ENCODE assay signal across 8 cellular contexts in genomic region chr11:112024178-112024777, GRCh38. TPM values are rescaled to one million over a fixed set of nuclear protein-coding genes. Genes with fewer than 3 reads are reported as not detected.
DNase-seq lines count a peak whose midpoint lies in the region; ATAC-seq lines count a peak whose summit lies in the region.

No MANE protein-coding gene starts in this region.

- peaks cover 26% of the 10 kb centered on the region for H3K4me1 Mint-ChIP-seq in activated CD8-positive, alpha-beta memory T cell treated with anti-CD3 and anti-CD28 coated beads, Interleukin-2, amount 10 ng/mL, durations not matched to agents 7 days and 5 days
- H3K4me1 Mint-ChIP-seq in effector memory CD8-positive, alpha-beta T cell (ENCODE audit: low read depth in 2 of 2) = peaks cover 17 to 19% of the 10 kb centered on the region in 2 donors
- peaks cover 16 to 35% (median 28%) of the 10 kb centered on the region in 7 donors for H3K4me1 Mint-ChIP-seq in naive thymus-derived CD4-positive, alpha-beta T cell

- POLR2A ChIA-PET in naive thymus-derived CD4-positive, alpha-beta T cell (lab: Charles Lee) = interaction anchor here (0.6 to 2.8 kb wide), 2 partner anchors 10 to 98 kb away, joined by 4 to 9 read pairs; no protein-coding TSS in a partner anchor

- H3K36me3 Mint-ChIP-seq in activated CD8-positive, alpha-beta memory T cell treated with anti-CD3 and anti-CD28 coated beads, Interleukin-2, amount 10 ng/mL, durations not matched to agents 7 days and 5 days = peaks cover 25% of the 10 kb centered on the region
- H3K36me3 Mint-ChIP-seq in effector memory CD8-positive, alpha-beta T cell (ENCODE audit: insufficient read depth) = peaks cover 22% of the 10 kb centered on the region
- H3K36me3 Mint-ChIP-seq in naive thymus-derived CD4-positive, alpha-beta T cell = peaks cover 0 to 12% (median 8%) of the 10 kb centered on the region in 5 donors

- peak overlapping the region; percentile 100 for H3K4me3 Mint-ChIP-seq in activated CD8-positive, alpha-beta memory T cell treated with anti-CD3 and anti-CD28 coated beads, Interleukin-2, amount 10 ng/mL, durations not matched to agents 7 days and 5 days
- peak overlapping the region; percentile 100 for H3K4me3 Mint-ChIP-seq in effector memory CD8-positive, alpha-beta T cell
- H3K4me3 Mint-ChIP-seq in naive thymus-derived CD4-positive, alpha-beta T cell = peak overlapping the region; percentile 97 to 100 (median 99)

- peak overlapping the region; percentile 100 for H3K4me3 ChIP-seq in naive thymus-derived CD4-positive, alpha-beta T cell (ENCODE audit: low read length)

- H3K9me3 ChIP-seq in naive thymus-derived CD4-positive, alpha-beta T cell (ENCODE audit: control insufficient read depth in 2 of 3, low read length in 3 of 3) = no peaks in the 10 kb centered on the region

- no peaks in the 10 kb centered on the region for H3K9me3 Mint-ChIP-seq in activated CD8-positive, alpha-beta memory T cell treated with anti-CD3 and anti-CD28 coated beads, Interleukin-2, amount 10 ng/mL, durations not matched to agents 7 days and 5 days (ENCODE audit: low read depth)
- no peaks in the 10 kb centered on the region for H3K9me3 Mint-ChIP-seq in effector memory CD8-positive, alpha-beta T cell
- no peaks in the 10 kb centered on the region for H3K9me3 Mint-ChIP-seq in naive thymus-derived CD4-positive, alpha-beta T cell

- peak overlapping the region; percentile 93 for H3K27ac ChIP-seq in naive thymus-derived CD4-positive, alpha-beta T cell (ENCODE audit: low read depth, low read length)

- intact Hi-C loops in naive thymus-derived CD4-positive, alpha-beta T cell (cut with micrococcal nuclease) = loop anchor here (2.0 to 10.0 kb wide), 7 partner anchors 17 to 1291 kb away; partner anchors contain the start of genes ALG9 (in 2 of the 2), DIXDC1 (in 1 of the 2), PPP2R1B (in 1 of the 2) and TTC12 (in 1 of the 2)

- H3K27me3 Mint-ChIP-seq in activated CD8-positive, alpha-beta memory T cell treated with anti-CD3 and anti-CD28 coated beads, Interleukin-2, amount 10 ng/mL, durations not matched to agents 7 days and 5 days = no peaks in the 10 kb centered on the region
- H3K27me3 Mint-ChIP-seq in effector memory CD8-positive, alpha-beta T cell = no peaks in the 10 kb centered on the region
- no peaks in the 10 kb centered on the region for H3K27me3 Mint-ChIP-seq in naive thymus-derived CD4-positive, alpha-beta T cell

- no peak for DNase-seq in activated CD8-positive, alpha-beta memory T cell treated with anti-CD3 and anti-CD28 coated beads, Interleukin-2, amount 10 ng/mL, durations not matched to agents 7 days and 5 days
- DNase-seq in activated CD8-positive, alpha-beta memory T cell treated with anti-CD3 and anti-CD28 coated beads for 24 hours = no peak
- peak; percentile 58 for DNase-seq in RPMI8226
- DNase-seq in effector memory CD8-positive, alpha-beta T cell = no peak
- peak in 7 of 9 donors; percentile 10 to 38 (median 24) for DNase-seq in naive thymus-derived CD4-positive, alpha-beta T cell
- no peak for DNase-seq in COLO668 (lab: John Stamatoyannopoulos, UW; ENCODE audit: unreplicated experiment)

- peak overlapping the region; percentile 100 for H3K27ac Mint-ChIP-seq in activated CD8-positive, alpha-beta memory T cell treated with anti-CD3 and anti-CD28 coated beads, Interleukin-2, amount 10 ng/mL, durations not matched to agents 7 days and 5 days
- peak overlapping the region; percentile 97 to 99 for H3K27ac Mint-ChIP-seq in effector memory CD8-positive, alpha-beta T cell
- peak overlapping the region; percentile 96 to 100 (median 98) for H3K27ac Mint-ChIP-seq in naive thymus-derived CD4-positive, alpha-beta T cell

- CTCF ChIA-PET in activated CD8-positive, alpha-beta memory T cell treated with anti-CD3 and anti-CD28 coated beads, Interleukin-2, amount 10 ng/mL, durations not matched to agents 7 days and 5 days (lab: Charles Lee) = interaction anchor here (1.8 kb wide), 1 partner anchor 92 kb away, joined by 7 read pairs; no protein-coding TSS in a partner anchor
- CTCF ChIA-PET in naive thymus-derived CD4-positive, alpha-beta T cell (lab: Charles Lee) = interaction anchor here (0.8 to 1.1 kb wide), 2 partner anchors 42 to 88 kb away, joined by 3 read pairs; no protein-coding TSS in a partner anchor

- H3K4me1 ChIP-seq in naive thymus-derived CD4-positive, alpha-beta T cell (ENCODE audit: control insufficient read depth in 2 of 2, insufficient read depth in 2 of 2, low read length in 2 of 2) = peaks cover 0 to 7% of the 10 kb centered on the region in 2 donors

- H3K36me3 ChIP-seq in naive thymus-derived CD4-positive, alpha-beta T cell (ENCODE audit: control insufficient read depth in 2 of 3, insufficient read depth in 3 of 3, low read length in 3 of 3) = peaks cover 0 to 23% (median 0%) of the 10 kb centered on the region in 3 experiments

- H3K27me3 ChIP-seq in naive thymus-derived CD4-positive, alpha-beta T cell (ENCODE audit: control insufficient read depth in 2 of 2, insufficient read depth in 2 of 2, low read length in 2 of 2) = no peaks in the 10 kb centered on the region

- peak; percentile 14 for ATAC-seq in activated CD8-positive, alpha-beta memory T cell treated with anti-CD3 and anti-CD28 coated beads, Interleukin-2, amount 10 ng/mL, durations not matched to agents 7 days and 5 days
- ATAC-seq in HG02885 (IDR thresholded peaks at IDR 0.05; ENCODE audit: poor library complexity, unreplicated experiment) (peak; percentile 39), HG02623 (IDR thresholded peaks at IDR 0.05; ENCODE audit: unreplicated experiment) (no peak)
- peak; percentile 9 for ATAC-seq in effector memory CD8-positive, alpha-beta T cell (replicated peaks)
- peak; percentile 26 for ATAC-seq in naive thymus-derived CD4-positive, alpha-beta T cell

RNA-seq across cellular contexts. Expression of gene DLAT, which starts 0.9 kb away (rescaled TPM):
- 10 to 100 TPM; 34.7 to 43.6 TPM for total RNA-seq in activated CD8-positive, alpha-beta memory T cell treated with anti-CD3 and anti-CD28 coated beads, Interleukin-2, amount 10 ng/mL, durations not matched to agents 7 days and 5 days
- total RNA-seq in naive thymus-derived CD4-positive, alpha-beta T cell = 10 to 100 TPM; 13.1 to 31.0 (median 17.8) TPM
- 10 to 100 TPM; 24.2 to 25.9 TPM for polyA plus RNA-seq in naive thymus-derived CD4-positive, alpha-beta T cell

RNA-seq across cellular contexts. Expression of gene PIH1D2, which starts 49.5 kb away (rescaled TPM):
- total RNA-seq in activated CD8-positive, alpha-beta memory T cell treated with anti-CD3 and anti-CD28 coated beads, Interleukin-2, amount 10 ng/mL, durations not matched to agents 7 days and 5 days = under 1 TPM in 1 of 2 experiments, not detected in 1; 0.49 TPM
- total RNA-seq in naive thymus-derived CD4-positive, alpha-beta T cell = under 1 TPM in 4 of 5 experiments, not detected in 1; 0.32 to 0.57 (median 0.44) TPM
- not detected for polyA plus RNA-seq in naive thymus-derived CD4-positive, alpha-beta T cell

RNA-seq across cellular contexts. Expression of gene NKAPD1, which starts 49.8 kb away (rescaled TPM):
- total RNA-seq in activated CD8-positive, alpha-beta memory T cell treated with anti-CD3 and anti-CD28 coated beads, Interleukin-2, amount 10 ng/mL, durations not matched to agents 7 days and 5 days = 10 to 100 TPM; 20.6 to 22.5 TPM
- total RNA-seq in naive thymus-derived CD4-positive, alpha-beta T cell = 10 to 100 TPM; 12.4 to 22.9 (median 19.7) TPM
- 10 to 100 TPM in 1 of 2 donors, 1 to 10 TPM in 1; 9.2 to 10.9 TPM for polyA plus RNA-seq in naive thymus-derived CD4-positive, alpha-beta T cell

Comparison
In these comparisons a context has a peak if more than half of its experiments do, and no peak if none do; other contexts are left out.
1. DNase-seq: peak in RPMI8226 (single experiment) and naive thymus-derived CD4-positive, alpha-beta T cell (7 of 9); none in activated CD8-positive, alpha-beta memory T cell treated with anti-CD3 and anti-CD28 coated beads, Interleukin-2, amount 10 ng/mL, durations not matched to agents 7 days and 5 days (single experiment), activated CD8-positive, alpha-beta memory T cell treated with anti-CD3 and anti-CD28 coated beads for 24 hours (single experiment), effector memory CD8-positive, alpha-beta T cell (0 of 3) and COLO668 (single experiment).
2. Peak in every context shown above with its lines, with median percentiles within 50 percentile points of each other: H3K27ac Mint-ChIP-seq and H3K4me3 Mint-ChIP-seq.